In genomic region chr12:96034631-96035282, GRCh38 we compare ENCODE assay signal across 8 cellular contexts. TPM values are rescaled to one million over a fixed set of nuclear protein-coding genes. Genes with fewer than 3 reads are reported as not detected.
DNase-seq lines count a peak whose midpoint lies in the region; ATAC-seq, FAIRE-seq and TF ChIP-seq lines count a peak whose summit lies in the region.

No MANE protein-coding gene starts in this region.

- no peak overlapping the region for H3K27ac Mint-ChIP-seq in CD4-positive, alpha-beta T cell

- H3K27me3 Mint-ChIP-seq in CD4-positive, alpha-beta T cell = no peaks in the 10 kb centered on the region

- no peaks in the 10 kb centered on the region for H3K36me3 ChIP-seq in bronchial epithelial cell (ENCODE audit: control insufficient read depth, insufficient read depth, low read length)
- no peaks in the 10 kb centered on the region for H3K36me3 ChIP-seq in thoracic aorta

- ATAC-seq in CD4-positive, alpha-beta T cell (ENCODE audit: poor library complexity) = no peak
- ATAC-seq in GM19438 (IDR thresholded peaks at IDR 0.05; ENCODE audit: low read depth, unreplicated experiment) (peak; percentile 12), left colon (peak; percentile 29), thoracic aorta (ENCODE audit: insufficient number of reproducible peaks, low FRiP score, low read depth) (no peak), HG03565 (IDR thresholded peaks at IDR 0.05; ENCODE audit: unreplicated experiment) (no peak)

- no peak for TF ChIP-seq CTCF in CD4-positive, alpha-beta T cell (IDR thresholded peaks at IDR 0.05)
- no peak for TF ChIP-seq CTCF in bronchial epithelial cell (IDR thresholded peaks at IDR 0.05; ENCODE audit: insufficient read depth, low read length, severe bottlenecking)
- no peak for TF ChIP-seq CTCF in thoracic aorta (IDR thresholded peaks at IDR 0.05)

- H3K9me3 Mint-ChIP-seq in CD4-positive, alpha-beta T cell = no peaks in the 10 kb centered on the region

- POLR2A ChIA-PET in CD4-positive, alpha-beta T cell (lab: Charles Lee) = interaction anchor here (0.5 to 2.0 kb wide), 16 partner anchors 13 to 817 kb away, joined by 3 to 25 read pairs (median 4); partner anchors contain the start of genes AMDHD1, CCDC38, CDK17 and FGD6

- H3K9me3 ChIP-seq in CD4-positive, alpha-beta T cell (ENCODE audit: control insufficient read depth, low read length) = no peaks in the 10 kb centered on the region
- H3K9me3 ChIP-seq in thoracic aorta = no peaks in the 10 kb centered on the region

- H3K4me1 Mint-ChIP-seq in CD4-positive, alpha-beta T cell (ENCODE audit: low read depth) = peaks cover 19% of the 10 kb centered on the region

- intact Hi-C loops in CD4-positive, alpha-beta T cell (cut with DNase I, micrococcal nuclease) = loop anchor here (1.0 to 10.0 kb wide), 10 partner anchors 92 to 1580 kb away; partner anchors contain the start of genes SNRPF (in 2 of the 2), AMDHD1 (in 1 of the 2), CCDC38 (in 1 of the 2) and CEP83 (in 1 of the 2)
- intact Hi-C loops in left colon (cut with DNase I, micrococcal nuclease) = no loop called here

- H3K4me3 Mint-ChIP-seq in CD4-positive, alpha-beta T cell = no peak overlapping the region

- no peaks in the 10 kb centered on the region for H3K27me3 ChIP-seq in CD4-positive, alpha-beta T cell (ENCODE audit: control insufficient read depth, insufficient read depth, low read length)
- H3K27me3 ChIP-seq in bronchial epithelial cell (ENCODE audit: control insufficient read depth, insufficient read depth, low read length) (no peaks in the 10 kb centered on the region), thoracic aorta (replicated peaks; ENCODE audit: insufficient read depth) (no peaks in the 10 kb centered on the region)

- no peak for FAIRE-seq in bronchial epithelial cell (lab: Jason Lieb, UNC)

- H3K4me1 ChIP-seq in thoracic aorta (ENCODE audit: control insufficient read depth in 1 of 2, low read depth in 2 of 2) = peaks cover 11 to 26% of the 10 kb centered on the region in 2 donors

- H3K4me3 ChIP-seq in bronchial epithelial cell (ENCODE audit: low read depth, low read length) (peak overlapping the region; percentile 95), thoracic aorta (peak overlapping the region; percentile 83)

- DNase-seq in CD4-positive, alpha-beta T cell = peak in 1 of 10 experiments; percentile 39
- peak; percentile 34 for DNase-seq in LoVo (ENCODE audit: low spot score)
- DNase-seq in bronchial epithelial cell (ENCODE audit: low read depth) = peak; percentile 39
- DNase-seq in left colon = peak; percentile 34 to 41
- no peak for DNase-seq in thoracic aorta (ENCODE audit: low spot score)
- DNase-seq in OCI-M2 (lab: John Stamatoyannopoulos, UW; ENCODE audit: unreplicated experiment) = no peak

- peak overlapping the region; percentile 60 for H3K27ac ChIP-seq in CD4-positive, alpha-beta T cell (ENCODE audit: low read depth, low read length)
- peak overlapping the region; percentile 68 to 81 for H3K27ac ChIP-seq in thoracic aorta

- CTCF ChIA-PET in CD4-positive, alpha-beta T cell (lab: Charles Lee) = interaction anchor here (1.3 to 1.5 kb wide), 2 partner anchors 180 to 181 kb away, joined by 3 read pairs; no protein-coding TSS in a partner anchor

- H3K36me3 Mint-ChIP-seq in CD4-positive, alpha-beta T cell (ENCODE audit: low read depth) = peaks cover 5% of the 10 kb centered on the region

RNA-seq across cellular contexts. Expression of gene LTA4H, which starts 0.6 kb away (rescaled TPM):
- 10 to 100 TPM; 43.0 to 44.0 TPM for total RNA-seq in CD4-positive, alpha-beta T cell
- total RNA-seq in bronchial epithelial cell (66.2 and 83.5 TPM in 2 replicates), left colon (10 to 100 TPM; 55.3 to 59.1 TPM), thoracic aorta (10 to 100 TPM; 39.9 to 68.5 TPM)

RNA-seq across cellular contexts. Expression of gene HAL, which starts 38.6 kb away (rescaled TPM):
- under 1 TPM; 0.25 to 0.95 TPM for total RNA-seq in CD4-positive, alpha-beta T cell
- total RNA-seq in bronchial epithelial cell (0.26 and 0.79 TPM in 2 replicates), left colon (1 to 10 TPM; 2.5 to 2.7 TPM), thoracic aorta (1 to 10 TPM in 1 of 2 donors, not detected in 1; 1.6 TPM)

Comparison
In these comparisons a context has a peak if more than half of its experiments do, and no peak if none do; other contexts are left out.
1. ATAC-seq: peak in GM19438 (single experiment) and left colon (single experiment); none in CD4-positive, alpha-beta T cell (single experiment), thoracic aorta (single experiment) and HG03565 (single experiment).
2. DNase-seq: peak in LoVo (single experiment), bronchial epithelial cell (single experiment) and left colon (2 of 2); none in thoracic aorta (single experiment) and OCI-M2 (single experiment).
3. intact Hi-C loops: an anchor here in CD4-positive, alpha-beta T cell (1.0 to 10.0 kb wide); none called in left colon.